11 cellular contexts compared by ENCODE assay signal in genomic region chr3:121747976-121748375, GRCh38. TPM values are rescaled to one million over a fixed set of nuclear protein-coding genes. Genes with fewer than 3 reads are reported as not detected.
DNase-seq lines count a peak whose midpoint lies in the region; TF ChIP-seq lines count a peak whose summit lies in the region.
"Had no signal": no experiment of that assay in that cellular context is flagged by ENCODE, and none has a peak within 500 bp of the region (broad histone marks: within the 10 kb centered on the region; RNA-seq: fewer than 3 reads in every experiment).

No MANE protein-coding gene starts in this region.

- H3K4me3 ChIP-seq in LNCaP clone FGC (ENCODE audit: low read depth, low read length), result peak overlapping the region; percentile 86
- H3K4me3 ChIP-seq in ectodermal cell (ENCODE audit: insufficient read depth, low read depth, low read length), result peak overlapping the region; percentile 89
- H3K4me3 ChIP-seq in neutrophil (ENCODE audit: low read depth in 1 of 2, low read length in 1 of 2), result no peak overlapping the region

- H3K4me1 ChIP-seq in ectodermal cell (ENCODE audit: control insufficient read depth, insufficient read depth, low read length) (no peaks in the 10 kb centered on the region), neutrophil (ENCODE audit: control insufficient read depth in 1 of 2, insufficient read depth in 1 of 2, low read depth in 1 of 2, low read length in 1 of 2) (peaks cover 23% of the 10 kb centered on the region in 2 experiments)

- no peak for TF ChIP-seq CTCF in LNCaP clone FGC (IDR thresholded peaks at IDR 0.05; ENCODE audit: control insufficient read depth, extremely low read depth, insufficient read depth)
- no peak for TF ChIP-seq CTCF in neutrophil (IDR thresholded peaks at IDR 0.05)

- H3K36me3 ChIP-seq in ectodermal cell (ENCODE audit: control insufficient read depth, insufficient read depth, low read length) (no peaks in the 10 kb centered on the region), neutrophil (no peaks in the 10 kb centered on the region)

- 53 to 67% methylated on average over 2 of the region's 3 CpGs for WGBS in ectodermal cell, 2 experiments

- H3K27ac ChIP-seq in ectodermal cell (ENCODE audit: insufficient read depth, low read depth, low read length, poor library complexity, severe bottlenecking) (no peak overlapping the region), neutrophil (peak overlapping the region; percentile 94)
- H3K27ac ChIP-seq: RWPE1 had no signal

- peak; percentile 26 to 30 for DNase-seq in AML-193 (lab: John Stamatoyannopoulos, UW)
- no peak for DNase-seq in LNCaP clone FGC (ENCODE audit: low read depth)
- DNase-seq in HUDEP-2 (lab: John Stamatoyannopoulos, UW; ENCODE audit: unreplicated experiment in 76 of 76), result no peak
- no peak for DNase-seq in activated effector memory CD4-positive, alpha-beta T cell treated with Interleukin-2 at 50 U/mL for 16 hours
- no peak for DNase-seq in stimulated activated naive CD4-positive, alpha-beta T cell treated with Interleukin-2 at 50 U/mL for 16 hours (lab: John Stamatoyannopoulos, UW)
- no peak for DNase-seq in Kasumi-1 (lab: John Stamatoyannopoulos, UW)
- DNase-seq: left colon; stimulated activated CD4-positive, alpha-beta T cell treated with anti-CD3 and anti-CD28 coated beads, Interleukin-4, amount 100 ng/mL, for 1 hour had no signal

- H3K27me3 ChIP-seq in ectodermal cell (ENCODE audit: control insufficient read depth, insufficient read depth, low read length, poor library complexity, severe bottlenecking), result no peaks in the 10 kb centered on the region
- peaks cover 19% of the 10 kb centered on the region for H3K27me3 ChIP-seq in neutrophil

- H3K9me3 ChIP-seq in ectodermal cell (ENCODE audit: control insufficient read depth, low read length) (no peaks in the 10 kb centered on the region), neutrophil (no peaks in the 10 kb centered on the region)

RNA-seq across cellular contexts. Expression of gene GOLGB1, which starts 1.6 kb away (rescaled TPM):
- polyA plus RNA-seq in ectodermal cell (2013, experiment 1 of 4), result 41.4 TPM
- polyA plus RNA-seq in ectodermal cell (2013, experiment 2 of 4), result 47.4 TPM
- polyA plus RNA-seq in ectodermal cell (2013, experiment 3 of 4), result 30.9 TPM
- 38.7 TPM for polyA plus RNA-seq in ectodermal cell (2013, experiment 4 of 4)

Comparison
In these comparisons a context has a peak if more than half of its experiments do, and no peak if none do; other contexts are left out.
1. DNase-seq: peak in AML-193 (2 of 2); none in LNCaP clone FGC (single experiment), HUDEP-2 (0 of 76), activated effector memory CD4-positive, alpha-beta T cell treated with Interleukin-2 at 50 U/mL for 16 hours (single experiment), stimulated activated naive CD4-positive, alpha-beta T cell treated with Interleukin-2 at 50 U/mL for 16 hours (single experiment) and Kasumi-1 (0 of 2).
2. H3K4me3 ChIP-seq: peak in LNCaP clone FGC (single experiment) and ectodermal cell (single experiment); none in neutrophil (0 of 2).